ENCODE assay signal across 10 cellular contexts in the genomic region with DNA sequence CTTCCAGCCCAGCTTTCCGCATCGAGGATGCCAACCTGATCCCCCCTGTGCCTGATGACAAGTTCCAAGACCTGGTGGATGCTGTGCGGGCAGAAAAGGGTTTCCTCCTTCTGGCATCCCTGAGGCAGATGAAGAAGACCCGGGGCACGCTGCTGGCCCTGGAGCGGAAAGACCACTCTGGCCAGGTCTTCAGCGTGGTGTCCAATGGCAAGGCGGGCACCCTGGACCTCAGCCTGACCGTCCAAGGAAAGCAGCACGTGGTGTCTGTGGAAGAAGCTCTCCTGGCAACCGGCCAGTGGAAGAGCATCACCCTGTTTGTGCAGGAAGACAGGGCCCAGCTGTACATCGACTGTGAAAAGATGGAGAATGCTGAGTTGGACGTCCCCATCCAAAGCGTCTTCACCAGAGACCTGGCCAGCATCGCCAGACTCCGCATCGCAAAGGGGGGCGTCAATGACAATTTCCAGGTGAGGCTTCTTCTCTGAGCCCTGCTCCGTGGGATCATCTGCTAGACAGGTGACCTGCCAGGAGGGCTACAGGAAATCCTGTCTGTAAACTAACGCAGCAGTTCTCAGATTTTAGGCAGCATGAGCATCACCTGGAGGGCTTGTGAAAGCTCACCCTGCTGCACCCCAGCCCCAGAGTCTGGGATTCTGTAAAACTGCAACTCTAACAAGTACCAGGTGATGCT. TPM values are rescaled to one million over a fixed set of nuclear protein-coding genes. Genes with fewer than 3 reads are reported as not detected.
A peak's percentile ranks its signal among the peaks of the same experiment; 100 is the strongest.
DNase-seq lines count a peak whose midpoint lies in the region; ATAC-seq and TF ChIP-seq lines count a peak whose summit lies in the region.
"Had no signal": no experiment of that assay in that cellular context is flagged by ENCODE, and none has a peak within 500 bp of the region (broad histone marks: within the 10 kb centered on the region; RNA-seq: fewer than 3 reads in every experiment).

No MANE protein-coding gene starts in this region.

- peak overlapping the region; percentile 81 to 90 for H3K9ac ChIP-seq in mucosa of rectum (ENCODE audit: low read depth in 1 of 2, low read length in 2 of 2)

- DNase-seq in activated CD4-positive, alpha-beta T cell treated with anti-CD3 and anti-CD28 coated beads, Interleukin-2, amount 10 ng/mL, durations not matched to agents 24 days and 14 days, result peak; percentile 56
- DNase-seq in activated CD4-positive, alpha-beta T cell treated with anti-CD3 and anti-CD28 coated beads for 4 hours, result no peak
- DNase-seq in esophagus muscularis mucosa (ENCODE audit: extremely low spot score), result peak; percentile 92
- no peak for DNase-seq in activated CD8-positive, alpha-beta memory T cell treated with anti-CD3 and anti-CD28 coated beads, Interleukin-2, amount 50 U/mL, for 4 hours

- no peaks in the 10 kb centered on the region for H3K9me3 Mint-ChIP-seq in activated CD4-positive, alpha-beta T cell treated with anti-CD3 and anti-CD28 coated beads, Interleukin-2, amount 10 ng/mL, durations not matched to agents 24 days and 14 days
- H3K9me3 Mint-ChIP-seq: activated naive CD4-positive, alpha-beta T cell treated with anti-CD3 and anti-CD28 coated beads, Interleukin-2, amount 50 U/mL, for 24 hours had no signal

- no peak overlapping the region for H3K27ac Mint-ChIP-seq in activated CD4-positive, alpha-beta T cell treated with anti-CD3 and anti-CD28 coated beads, Interleukin-2, amount 10 ng/mL, durations not matched to agents 24 days and 14 days
- H3K27ac Mint-ChIP-seq: activated naive CD4-positive, alpha-beta T cell treated with anti-CD3 and anti-CD28 coated beads, Interleukin-2, amount 50 U/mL, for 24 hours had no signal

- H3K9me3 ChIP-seq in esophagus muscularis mucosa (peaks cover 0 to 3% (median 0%) of the 10 kb centered on the region in 4 donors), mucosa of rectum (ENCODE audit: control insufficient read depth in 2 of 2, low read length in 2 of 2) (no peaks in the 10 kb centered on the region)
- H3K9me3 ChIP-seq: neutrophil had no signal

- ATAC-seq in HG02852 (IDR thresholded peaks at IDR 0.05; ENCODE audit: unreplicated experiment) (no peak), GM18517 (IDR thresholded peaks at IDR 0.05; ENCODE audit: unreplicated experiment) (no peak)

- peaks cover 34% of the 10 kb centered on the region for H3K4me1 Mint-ChIP-seq in activated CD4-positive, alpha-beta T cell treated with anti-CD3 and anti-CD28 coated beads, Interleukin-2, amount 10 ng/mL, durations not matched to agents 24 days and 14 days

- peak overlapping the region; percentile 65 for H3K4me3 Mint-ChIP-seq in activated CD4-positive, alpha-beta T cell treated with anti-CD3 and anti-CD28 coated beads, Interleukin-2, amount 10 ng/mL, durations not matched to agents 24 days and 14 days

- H3K27ac ChIP-seq in esophagus muscularis mucosa (replicated peaks in 1 of 4) (peak overlapping the region; percentile 87 to 96 (median 94)), mucosa of rectum (ENCODE audit: low read depth in 2 of 2, low read length in 2 of 2) (peak overlapping the region; percentile 73 to 88), urinary bladder (ENCODE audit: low read depth) (no peak overlapping the region)
- H3K27ac ChIP-seq: neutrophil had no signal

- 45% methylated on average over 20 of the region's 20 CpGs for WGBS in esophagus muscularis mucosa
- 34% methylated on average over 20 of the region's 20 CpGs for WGBS in urinary bladder

- intact Hi-C loops in activated CD4-positive, alpha-beta T cell treated with anti-CD3 and anti-CD28 coated beads, Interleukin-2, amount 10 ng/mL, durations not matched to agents 24 days and 14 days (cut with micrococcal nuclease), result loop anchor here (5.0 kb wide), 1 partner anchor 875 kb away; no protein-coding TSS in a partner anchor
- intact Hi-C loops in esophagus muscularis mucosa (cut with DNase I), result loop anchor here (5.0 to 10.0 kb wide), 3 partner anchors 100 to 878 kb away; no protein-coding TSS in a partner anchor

- no peak for TF ChIP-seq POLR2A in esophagus muscularis mucosa (IDR thresholded peaks at IDR 0.05; ENCODE audit: low read depth)

- H3K36me3 Mint-ChIP-seq in activated CD4-positive, alpha-beta T cell treated with anti-CD3 and anti-CD28 coated beads, Interleukin-2, amount 10 ng/mL, durations not matched to agents 24 days and 14 days (ENCODE audit: low read depth), result no peaks in the 10 kb centered on the region
- H3K36me3 Mint-ChIP-seq: activated naive CD4-positive, alpha-beta T cell treated with anti-CD3 and anti-CD28 coated beads, Interleukin-2, amount 50 U/mL, for 24 hours had no signal

- peaks cover 48% of the 10 kb centered on the region for H3K27me3 Mint-ChIP-seq in activated CD4-positive, alpha-beta T cell treated with anti-CD3 and anti-CD28 coated beads, Interleukin-2, amount 10 ng/mL, durations not matched to agents 24 days and 14 days

- H3K27me3 ChIP-seq in esophagus muscularis mucosa (peaks cover 0 to 3% (median 0%) of the 10 kb centered on the region in 4 donors), mucosa of rectum (ENCODE audit: control insufficient read depth in 2 of 2, insufficient read depth in 2 of 2, low read length in 2 of 2) (no peaks in the 10 kb centered on the region)

- no peak for TF ChIP-seq EP300 in esophagus muscularis mucosa (IDR thresholded peaks at IDR 0.05)

- TF ChIP-seq CTCF in esophagus muscularis mucosa (IDR thresholded peaks at IDR 0.05), result no peak

- H3K36me3 ChIP-seq in esophagus muscularis mucosa (peaks cover 18 to 57% (median 53%) of the 10 kb centered on the region in 4 donors), mucosa of rectum (ENCODE audit: control insufficient read depth in 2 of 2, insufficient read depth in 2 of 2, low read length in 2 of 2) (peaks cover 51 to 52% of the 10 kb centered on the region in 2 donors), urinary bladder (ENCODE audit: insufficient read depth) (no peaks in the 10 kb centered on the region)
- H3K36me3 ChIP-seq: neutrophil had no signal

- H3K4me1 ChIP-seq in esophagus muscularis mucosa, result peaks cover 44 to 84% (median 80%) of the 10 kb centered on the region in 4 donors
- peaks cover 45 to 60% of the 10 kb centered on the region in 2 donors for H3K4me1 ChIP-seq in mucosa of rectum (ENCODE audit: control insufficient read depth in 2 of 2, insufficient read depth in 2 of 2, low read length in 2 of 2)
- no peaks in the 10 kb centered on the region for H3K4me1 ChIP-seq in urinary bladder (ENCODE audit: insufficient read depth)

- H3K4me3 ChIP-seq in esophagus muscularis mucosa (peak overlapping the region; percentile 61 to 90 (median 77)), mucosa of rectum (ENCODE audit: low read length in 2 of 2) (peak overlapping the region; percentile 89 to 92), urinary bladder (ENCODE audit: low read depth, low read length) (peak overlapping the region; percentile 48)

RNA-seq across cellular contexts. Expression of a gene that starts 1.6 kb away (rescaled TPM):
- 1.9 and 2.8 TPM in 2 replicates for total RNA-seq in activated CD4-positive, alpha-beta T cell treated with anti-CD3 and anti-CD28 coated beads, Interleukin-2, amount 10 ng/mL, durations not matched to agents 24 days and 14 days
- total RNA-seq in esophagus muscularis mucosa (1,000 to 10,000 TPM in 1 of 4 donors, 100 to 1,000 TPM in 3; 188 to 4,072 (median 270) TPM), urinary bladder (462 TPM)
- 244 TPM for polyA plus RNA-seq in urinary bladder

Comparison
In these comparisons a context has a peak if more than half of its experiments do, and no peak if none do; other contexts are left out.
1. DNase-seq: peak in activated CD4-positive, alpha-beta T cell treated with anti-CD3 and anti-CD28 coated beads, Interleukin-2, amount 10 ng/mL, durations not matched to agents 24 days and 14 days (single experiment) and esophagus muscularis mucosa (single experiment); none in activated CD4-positive, alpha-beta T cell treated with anti-CD3 and anti-CD28 coated beads for 4 hours (0 of 2) and activated CD8-positive, alpha-beta memory T cell treated with anti-CD3 and anti-CD28 coated beads, Interleukin-2, amount 50 U/mL, for 4 hours (single experiment).
2. RNA of a gene that starts 1.6 kb away (total RNA-seq): 462 TPM in urinary bladder (single experiment) and 188 to 4,072 TPM in esophagus muscularis mucosa; 1.9 to 2.8 TPM in activated CD4-positive, alpha-beta T cell treated with anti-CD3 and anti-CD28 coated beads, Interleukin-2, amount 10 ng/mL, durations not matched to agents 24 days and 14 days; every median in the first group is over 10 times any median in the second.
3. Peak in every context shown above with its lines, with median percentiles within 50 percentile points of each other: H3K4me3 ChIP-seq.